In the genomic region with DNA sequence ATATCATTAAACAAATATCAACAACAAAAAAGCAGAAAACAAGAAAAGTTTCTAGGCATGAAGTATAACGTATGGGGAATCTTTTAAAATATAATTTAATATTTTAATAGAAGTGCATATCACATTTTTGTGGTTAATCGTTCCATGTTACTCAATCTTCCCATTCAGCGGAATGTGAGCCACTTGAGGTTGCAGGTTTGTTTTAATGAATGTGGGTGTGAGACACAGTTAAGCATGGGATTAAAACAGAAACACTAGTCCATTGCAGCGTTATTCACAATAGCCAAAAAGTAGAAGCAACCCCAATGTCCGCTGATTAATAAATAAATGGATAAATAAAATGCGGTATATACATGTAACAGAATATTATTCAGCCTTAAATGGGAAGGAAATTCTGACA, we compare ENCODE assay signal across 30 cellular contexts.
"Had no signal": no experiment of that assay in that cellular context is flagged by ENCODE, and none has a peak within 500 bp of the region (broad histone marks: within the 10 kb centered on the region; RNA-seq: fewer than 3 reads in every experiment).

No MANE protein-coding gene starts in this region.

- H3K9me3 Mint-ChIP-seq: activated CD4-positive, alpha-beta memory T cell treated with anti-CD3 and anti-CD28 coated beads, Interleukin-2, amount 10 ng/mL, durations not matched to agents 7 days and 5 days; activated naive CD8-positive, alpha-beta T cell treated with anti-CD3 and anti-CD28 coated beads for 36 hours had no signal

- H3K4me1 Mint-ChIP-seq: activated CD4-positive, alpha-beta memory T cell treated with anti-CD3 and anti-CD28 coated beads, Interleukin-2, amount 10 ng/mL, durations not matched to agents 7 days and 5 days; activated CD8-positive, alpha-beta memory T cell treated with anti-CD3 and anti-CD28 coated beads, Interleukin-2, amount 10 ng/mL, durations not matched to agents 7 days and 5 days; activated naive CD8-positive, alpha-beta T cell treated with anti-CD3 and anti-CD28 coated beads for 36 hours had no signal

- H3K4me3 Mint-ChIP-seq: activated CD4-positive, alpha-beta memory T cell treated with anti-CD3 and anti-CD28 coated beads, Interleukin-2, amount 10 ng/mL, durations not matched to agents 7 days and 5 days; activated CD8-positive, alpha-beta memory T cell treated with anti-CD3 and anti-CD28 coated beads, Interleukin-2, amount 10 ng/mL, durations not matched to agents 7 days and 5 days; activated naive CD8-positive, alpha-beta T cell treated with anti-CD3 and anti-CD28 coated beads for 36 hours; activated T-helper 17 cell treated with anti-CD3 and anti-CD28 coated beads, Interleukin-2, amount 50 U/mL, for 72 hours had no signal

- H3K36me3 Mint-ChIP-seq: activated CD8-positive, alpha-beta memory T cell treated with anti-CD3 and anti-CD28 coated beads, Interleukin-2, amount 10 ng/mL, durations not matched to agents 7 days and 5 days; activated naive CD8-positive, alpha-beta T cell treated with anti-CD3 and anti-CD28 coated beads for 36 hours had no signal

- H3K27me3 ChIP-seq: SJCRH30 had no signal

- H3K4me3 ChIP-seq: K562, SJCRH30, SK-N-MC had no signal

- H3K27ac ChIP-seq: SJCRH30, SK-N-MC, WERI-Rb-1 had no signal

- H3K9me3 ChIP-seq: SJCRH30 had no signal

- ATAC-seq: activated CD8-positive, alpha-beta memory T cell treated with anti-CD3 and anti-CD28 coated beads, Interleukin-2, amount 10 ng/mL, durations not matched to agents 7 days and 5 days; activated T-helper 17 cell treated with anti-CD3 and anti-CD28 coated beads, Interleukin-2, amount 50 U/mL, for 72 hours; K562; Panc1 had no signal

- DNase-seq: activated CD4-positive, alpha-beta memory T cell treated with anti-CD3 and anti-CD28 coated beads, Interleukin-2, amount 10 ng/mL, durations not matched to agents 7 days and 5 days; activated CD4-positive, alpha-beta T cell treated with anti-CD3 and anti-CD28 coated beads for 1 hour; activated CD4-positive, alpha-beta T cell treated with anti-CD3 and anti-CD28 coated beads for 48 hours; activated CD4-positive, CD25-positive, alpha-beta regulatory T cell; activated CD8-positive, alpha-beta memory T cell treated with anti-CD3 and anti-CD28 coated beads for 24 hours; activated CD8-positive, alpha-beta memory T cell treated with anti-CD3 and anti-CD28 coated beads, Interleukin-2, amount 10 ng/mL, durations not matched to agents 7 days and 5 days; activated CD8-positive, alpha-beta memory T cell treated with anti-CD3 and anti-CD28 coated beads, Interleukin-2, amount 50 U/mL, for 48 hours; activated effector memory CD4-positive, alpha-beta T cell treated with anti-CD3 and anti-CD28 coated beads, Interleukin-2, amount 50 U/mL, for 16 hours; activated naive CD4-positive, alpha-beta T cell; activated naive CD4-positive, alpha-beta T cell treated with anti-CD3 and anti-CD28 coated beads, Interleukin-2, amount 50 U/mL, for 16 hours; activated naive CD8-positive, alpha-beta T cell treated with anti-CD3 and anti-CD28 coated beads for 36 hours; activated T-cell treated with anti-CD3 and anti-CD28 coated beads, Interleukin-2, amount 50 U/mL, for 48 hours; amniotic stem cell; aorta; caudate nucleus; NCI-H1105; NCI-H1417 treated with DMSO at 0.1 percent for 48 hours; NCI-H1694; NCI-H1930; NCI-H2081 treated with DMSO at 0.1 percent for 48 hours; NCI-H345; NCI-H524 treated with DMSO at 0.1 percent for 48 hours; SHP77; SJCRH30; T1000; WERI-Rb-1 had no signal

- H3K27ac Mint-ChIP-seq: activated CD4-positive, alpha-beta memory T cell treated with anti-CD3 and anti-CD28 coated beads, Interleukin-2, amount 10 ng/mL, durations not matched to agents 7 days and 5 days; activated CD8-positive, alpha-beta memory T cell treated with anti-CD3 and anti-CD28 coated beads, Interleukin-2, amount 10 ng/mL, durations not matched to agents 7 days and 5 days; activated naive CD8-positive, alpha-beta T cell treated with anti-CD3 and anti-CD28 coated beads for 36 hours; activated T-helper 17 cell treated with anti-CD3 and anti-CD28 coated beads, Interleukin-2, amount 50 U/mL, for 72 hours had no signal

- H3K36me3 ChIP-seq: SJCRH30, WERI-Rb-1 had no signal
